10 cellular contexts compared by ENCODE assay signal in genomic region chr2:6921321-6921922, GRCh38. TPM values are rescaled to one million over a fixed set of nuclear protein-coding genes. Genes with fewer than 3 reads are reported as not detected.
A peak's percentile ranks its signal among the peaks of the same experiment; 100 is the strongest.
DNase-seq lines count a peak whose midpoint lies in the region; ATAC-seq, FAIRE-seq and TF ChIP-seq lines count a peak whose summit lies in the region.
"Had no signal": no experiment of that assay in that cellular context is flagged by ENCODE, and none has a peak within 500 bp of the region (broad histone marks: within the 10 kb centered on the region; RNA-seq: fewer than 3 reads in every experiment).

No MANE protein-coding gene starts in this region.

- CTCF ChIA-PET in HepG2 (lab: Yijun Ruan, JAX; ENCODE audit: low intra/inter-chr PET ratio, low total read pairs) = interaction anchor here (0.9 kb wide), 1 partner anchor 123 kb away, joined by 3 read pairs; no protein-coding TSS in a partner anchor

- H3K36me3 ChIP-seq in CD4-positive, CD25-positive, alpha-beta regulatory T cell (ENCODE audit: control insufficient read depth, insufficient read depth, low read length) = no peaks in the 10 kb centered on the region
- H3K36me3 ChIP-seq in HepG2 (replicated peaks in 1 of 2; ENCODE audit: control insufficient read depth in 1 of 2, insufficient read depth in 2 of 2, low read length in 2 of 2) = no peaks in the 10 kb centered on the region

- H3K4me3 ChIP-seq in CD4-positive, CD25-positive, alpha-beta regulatory T cell (ENCODE audit: low read depth, low read length) = no peak overlapping the region
- H3K4me3 ChIP-seq in HepG2 (replicated peaks in 1 of 3; ENCODE audit: insufficient read depth in 1 of 3, low read depth in 2 of 3, low read length in 3 of 3) = peak overlapping the region; percentile 43 to 61 (median 45)

- peaks cover 25% of the 10 kb centered on the region for H3K27me3 Mint-ChIP-seq in CD4-positive, CD25-positive, alpha-beta regulatory T cell

- peaks cover 15% of the 10 kb centered on the region; the same call in 1 of the 2 replicates for H4K20me1 ChIP-seq in HepG2 (ENCODE audit: insufficient read depth, low read length)

- peak in 1 of 2 experiments; percentile 55; a peak in 2 of 4 replicates for TF ChIP-seq POLR2A in HepG2 (IDR thresholded peaks at IDR 0.05; ENCODE audit: insufficient read depth in 1 of 2, low read depth in 2 of 2, low read length in 2 of 2)

- peak overlapping the region; percentile 22 to 77 (median 51) for H3K4me3 Mint-ChIP-seq in CD4-positive, CD25-positive, alpha-beta regulatory T cell

- DNase-seq in CD4-positive, CD25-positive, alpha-beta regulatory T cell = no peak
- peak; percentile 96 for DNase-seq in HepG2 (ENCODE audit: low spot score)
- DNase-seq: activated CD4-positive, alpha-beta T cell treated with anti-CD3 and anti-CD28 coated beads for 4 hours; activated gamma-delta T cell; stimulated activated CD4-positive, alpha-beta T cell treated with anti-CD3 and anti-CD28 coated beads, Interleukin-4, amount 100 ng/mL, for 1 hour; stimulated activated naive CD4-positive, alpha-beta T cell treated with Interleukin-2 at 50 U/mL for 16 hours had no signal

- no peak for ATAC-seq in CD4-positive, CD25-positive, alpha-beta regulatory T cell (ENCODE audit: low read depth in 2 of 2)
- ATAC-seq in HepG2 (peak; percentile 81), HG02610 (IDR thresholded peaks at IDR 0.05; ENCODE audit: unreplicated experiment) (no peak), HG03097 (IDR thresholded peaks at IDR 0.05; ENCODE audit: low FRiP score, unreplicated experiment) (no peak), HG02973 (IDR thresholded peaks at IDR 0.05; ENCODE audit: unreplicated experiment) (no peak)

- in situ Hi-C loops in HepG2 (cut with HindIII; ENCODE audit: extremely low pct_ligation_motif_present, low pct_unique_long_range_greater_than_20kb) = no loop called here

- TF ChIP-seq EP300 in HepG2 (IDR thresholded peaks at IDR 0.05; ENCODE audit: low read depth in 2 of 2, low read length in 2 of 2) = peak; percentile 24 to 82; a peak in 3 of 4 replicates
- TF ChIP-seq EP300 in HepG2 (CRISPR knock-in tag; IDR thresholded peaks at IDR 0.05; ENCODE audit: borderline replicate concordance) = no peak; the same call in 1 of the 2 replicates

- H3K27me3 ChIP-seq in CD4-positive, CD25-positive, alpha-beta regulatory T cell (ENCODE audit: control insufficient read depth, insufficient read depth, low read length) = peaks cover 7% of the 10 kb centered on the region
- H3K27me3 ChIP-seq in HepG2 (ENCODE audit: control insufficient read depth in 1 of 2, insufficient read depth in 2 of 2, low read length in 2 of 2) = no peaks in the 10 kb centered on the region

- BruUV-seq in HepG2 (replicated peaks; lab: Mats Ljungman, UMichigan) = no TSS peak

- H3K27ac ChIP-seq in CD4-positive, CD25-positive, alpha-beta regulatory T cell (ENCODE audit: insufficient read depth, low read length, poor library complexity, severe bottlenecking) = no peak overlapping the region
- H3K27ac ChIP-seq in VCaP (peak overlapping the region; percentile 62), HepG2 (ENCODE audit: extremely low read length, insufficient read depth, low read length) (peak overlapping the region; percentile 57)

- peaks cover 20% of the 10 kb centered on the region for H3K79me2 ChIP-seq in HepG2 (ENCODE audit: insufficient read depth, low read length)

- TF ChIP-seq CTCF in VCaP (conservative IDR thresholded peaks at IDR 0.05) = no peak
- peak; percentile 43 for TF ChIP-seq CTCF in HepG2 (CRISPR knock-in tag; IDR thresholded peaks at IDR 0.05)

- 7% methylated on average over 10 of the region's 11 CpGs for WGBS in HepG2 (ENCODE audit: low lambda C conversion rate)

- peaks cover 10% of the 10 kb centered on the region for H3K4me1 ChIP-seq in CD4-positive, CD25-positive, alpha-beta regulatory T cell (ENCODE audit: control insufficient read depth, insufficient read depth, low read length, poor library complexity, severe bottlenecking)
- peaks cover 66% of the 10 kb centered on the region for H3K4me1 ChIP-seq in HepG2 (ENCODE audit: insufficient read depth, low read length)

- no peaks in the 10 kb centered on the region for H3K9me3 Mint-ChIP-seq in CD4-positive, CD25-positive, alpha-beta regulatory T cell

- H3K4me2 ChIP-seq in HepG2 (ENCODE audit: low read depth, low read length) = peak overlapping the region; percentile 94

- peaks cover 0 to 82% (median 28%) of the 10 kb centered on the region in 4 donors for H3K4me1 Mint-ChIP-seq in CD4-positive, CD25-positive, alpha-beta regulatory T cell

- POLR2A ChIA-PET in HepG2 (lab: Yijun Ruan, JAX) = interaction anchor here (0.7 to 1.5 kb wide), 5 partner anchors 9 to 110 kb away, joined by 3 to 5 read pairs (median 3); partner anchors contain the start of gene CMPK2

- H2AFZ ChIP-seq in HepG2 (ENCODE audit: low read length) = no peak overlapping the region

- no peak for TF ChIP-seq RAD21 in HepG2 (CRISPR knock-in tag; IDR thresholded peaks at IDR 0.05)

- peak overlapping the region; percentile 20 to 79 (median 73) for H3K27ac Mint-ChIP-seq in CD4-positive, CD25-positive, alpha-beta regulatory T cell

- intact Hi-C loops in HepG2 (cut with micrococcal nuclease; ENCODE audit: unreplicated experiment) = loop anchor here (1.0 to 5.0 kb wide), 4 partner anchors 36 to 161 kb away; no protein-coding TSS in a partner anchor

- peak overlapping the region; percentile 44 for H3K9ac ChIP-seq in HepG2 (ENCODE audit: insufficient read depth, low read depth, low read length)

- H3K9me3 ChIP-seq in CD4-positive, CD25-positive, alpha-beta regulatory T cell (ENCODE audit: control insufficient read depth in 2 of 2, low read length in 2 of 2) = no peaks in the 10 kb centered on the region
- H3K9me3 ChIP-seq in HepG2 (ENCODE audit: low read length) = no peaks in the 10 kb centered on the region

- H3K36me3 Mint-ChIP-seq in CD4-positive, CD25-positive, alpha-beta regulatory T cell = peaks cover 8% of the 10 kb centered on the region

- FAIRE-seq in HepG2 (lab: Jason Lieb, UNC) = peak; percentile 97

RNA-seq across cellular contexts. Expression of gene RNF144A, which starts 4.2 kb away (rescaled TPM):
- 9.0 TPM for total RNA-seq in CD4-positive, CD25-positive, alpha-beta regulatory T cell
- polyA plus RNA-seq in CD4-positive, CD25-positive, alpha-beta regulatory T cell = 10 to 100 TPM in 1 of 4 donors, 1 to 10 TPM in 3; 4.8 to 11.4 (median 6.8) TPM
- 16.5 and 20.8 TPM in 2 replicates for total RNA-seq in HepG2 (2016; rRNA removed; fragmentation: Illumina TruSeq; extraction: Trizol)
- 12.0 and 16.8 TPM in 2 replicates for total RNA-seq in HepG2 (2016; cell fraction: cytosol; rRNA removed; fragmentation: Illumina TruSeq; extraction: Trizol; ENCODE audit: low read depth)
- 16.0 and 19.8 TPM in 2 replicates for total RNA-seq in HepG2 (2016; cell fraction: insoluble cytoplasmic fraction; rRNA removed; fragmentation: Illumina TruSeq; extraction: Trizol)
- total RNA-seq in HepG2 (2016; cell fraction: membrane; rRNA removed; fragmentation: Illumina TruSeq; extraction: Trizol) = 19.8 and 25.4 TPM in 2 replicates
- total RNA-seq in HepG2 (2016; cell fraction: nucleus; rRNA removed; fragmentation: Illumina TruSeq; extraction: Trizol) = 21.0 and 24.6 TPM in 2 replicates
- polyA plus RNA-seq in HepG2 (2011; rRNA removed) = 13.2 and 13.9 TPM in 2 replicates
- polyA plus RNA-seq in HepG2 (2011; cell fraction: cytosol; rRNA removed) = 11.3 and 13.1 TPM in 2 replicates
- 14.7 and 16.7 TPM in 2 replicates for polyA plus RNA-seq in HepG2 (2011; cell fraction: nucleus; rRNA removed)
- 3.4 and 4.4 TPM in 2 replicates for polyA plus RNA-seq in HepG2 (2012)
- polyA plus RNA-seq in HepG2 (2016; cell fraction: cytosol; fragmentation: Illumina TruSeq; extraction: Trizol; ENCODE audit: low read depth) = 6.8 and 7.8 TPM in 2 replicates
- polyA plus RNA-seq in HepG2 (2016; cell fraction: insoluble cytoplasmic fraction; fragmentation: Illumina TruSeq; extraction: Trizol; ENCODE audit: low read depth) = 17.5 and 19.7 TPM in 2 replicates
- 10.7 and 11.4 TPM in 2 replicates for polyA plus RNA-seq in HepG2 (2016; cell fraction: membrane; fragmentation: Illumina TruSeq; extraction: Trizol; ENCODE audit: low read depth)
- 15.5 and 16.5 TPM in 2 replicates for polyA plus RNA-seq in HepG2 (2016; cell fraction: nucleus; fragmentation: Illumina TruSeq; extraction: Trizol; ENCODE audit: insufficient read depth, low read depth)
- 0.12 and 37.2 TPM in 2 replicates for polyA minus RNA-seq in HepG2 (2011; rRNA and poly(A)+ RNA removed; ENCODE audit: low replicate concordance)
- 17.1 and 17.7 TPM in 2 replicates for polyA minus RNA-seq in HepG2 (2011; cell fraction: cytosol; rRNA and poly(A)+ RNA removed)
- polyA minus RNA-seq in HepG2 (2011; cell fraction: nucleus; rRNA and poly(A)+ RNA removed) = 29.2 and 36.2 TPM in 2 replicates

RNA-seq across cellular contexts. Expression of gene RSAD2, which starts 43.8 kb away (rescaled TPM):
- total RNA-seq in CD4-positive, CD25-positive, alpha-beta regulatory T cell = 4.1 TPM
- 1 to 10 TPM; 1.6 to 8.7 (median 3.3) TPM for polyA plus RNA-seq in CD4-positive, CD25-positive, alpha-beta regulatory T cell
- total RNA-seq in HepG2 (2016; rRNA removed; fragmentation: Illumina TruSeq; extraction: Trizol) = 0.06 and 0.11 TPM in 2 replicates
- total RNA-seq in HepG2 (2016; cell fraction: cytosol; rRNA removed; fragmentation: Illumina TruSeq; extraction: Trizol; ENCODE audit: low read depth) = 0.09 and 0.10 TPM in 2 replicates
- total RNA-seq in HepG2 (2016; cell fraction: insoluble cytoplasmic fraction; rRNA removed; fragmentation: Illumina TruSeq; extraction: Trizol) = not detected in 2 replicates
- not detected in 2 replicates for total RNA-seq in HepG2 (2016; cell fraction: membrane; rRNA removed; fragmentation: Illumina TruSeq; extraction: Trizol)
- total RNA-seq in HepG2 (2016; cell fraction: nucleus; rRNA removed; fragmentation: Illumina TruSeq; extraction: Trizol) = 0.25 TPM in 1 of 2 replicates, not detected in the other
- not detected in 2 replicates for polyA plus RNA-seq in HepG2 (2011; rRNA removed)
- not detected in 2 replicates for polyA plus RNA-seq in HepG2 (2011; cell fraction: cytosol; rRNA removed)
- not detected in 2 replicates for polyA plus RNA-seq in HepG2 (2011; cell fraction: nucleus; rRNA removed)
- polyA plus RNA-seq in HepG2 (2012) = not detected in 2 replicates
- not detected in 2 replicates for polyA plus RNA-seq in HepG2 (2016; cell fraction: cytosol; fragmentation: Illumina TruSeq; extraction: Trizol; ENCODE audit: low read depth)
- polyA plus RNA-seq in HepG2 (2016; cell fraction: insoluble cytoplasmic fraction; fragmentation: Illumina TruSeq; extraction: Trizol; ENCODE audit: low read depth) = not detected in 2 replicates
- polyA plus RNA-seq in HepG2 (2016; cell fraction: membrane; fragmentation: Illumina TruSeq; extraction: Trizol; ENCODE audit: low read depth) = not detected in 2 replicates
- polyA plus RNA-seq in HepG2 (2016; cell fraction: nucleus; fragmentation: Illumina TruSeq; extraction: Trizol; ENCODE audit: insufficient read depth, low read depth) = not detected in 2 replicates
- 0.04 and 0.09 TPM in 2 replicates for polyA minus RNA-seq in HepG2 (2011; rRNA and poly(A)+ RNA removed; ENCODE audit: low replicate concordance)
- polyA minus RNA-seq in HepG2 (2011; cell fraction: cytosol; rRNA and poly(A)+ RNA removed) = not detected in 2 replicates
- not detected in 2 replicates for polyA minus RNA-seq in HepG2 (2011; cell fraction: nucleus; rRNA and poly(A)+ RNA removed)

RNA-seq across cellular contexts. Expression of gene CMPK2, which starts 55.7 kb away (rescaled TPM):
- 7.4 TPM for total RNA-seq in CD4-positive, CD25-positive, alpha-beta regulatory T cell
- 1 to 10 TPM; 1.7 to 6.7 (median 3.5) TPM for polyA plus RNA-seq in CD4-positive, CD25-positive, alpha-beta regulatory T cell
- 0.58 and 1.0 TPM in 2 replicates for total RNA-seq in HepG2 (2016; rRNA removed; fragmentation: Illumina TruSeq; extraction: Trizol)
- total RNA-seq in HepG2 (2016; cell fraction: cytosol; rRNA removed; fragmentation: Illumina TruSeq; extraction: Trizol; ENCODE audit: low read depth) = 0.10 and 0.35 TPM in 2 replicates
- 0.88 and 0.89 TPM in 2 replicates for total RNA-seq in HepG2 (2016; cell fraction: insoluble cytoplasmic fraction; rRNA removed; fragmentation: Illumina TruSeq; extraction: Trizol)
- total RNA-seq in HepG2 (2016; cell fraction: membrane; rRNA removed; fragmentation: Illumina TruSeq; extraction: Trizol) = 0.34 and 0.48 TPM in 2 replicates
- 0.34 and 0.44 TPM in 2 replicates for total RNA-seq in HepG2 (2016; cell fraction: nucleus; rRNA removed; fragmentation: Illumina TruSeq; extraction: Trizol)
- polyA plus RNA-seq in HepG2 (2011; rRNA removed) = 0.04 and 0.16 TPM in 2 replicates
- polyA plus RNA-seq in HepG2 (2011; cell fraction: cytosol; rRNA removed) = 0.05 and 0.08 TPM in 2 replicates
- not detected in 2 replicates for polyA plus RNA-seq in HepG2 (2011; cell fraction: nucleus; rRNA removed)
- 0.20 TPM in 1 of 2 replicates, not detected in the other for polyA plus RNA-seq in HepG2 (2012)
- 0.07 and 0.27 TPM in 2 replicates for polyA plus RNA-seq in HepG2 (2016; cell fraction: cytosol; fragmentation: Illumina TruSeq; extraction: Trizol; ENCODE audit: low read depth)
- 0.84 and 1.0 TPM in 2 replicates for polyA plus RNA-seq in HepG2 (2016; cell fraction: insoluble cytoplasmic fraction; fragmentation: Illumina TruSeq; extraction: Trizol; ENCODE audit: low read depth)
- 0.23 and 0.33 TPM in 2 replicates for polyA plus RNA-seq in HepG2 (2016; cell fraction: membrane; fragmentation: Illumina TruSeq; extraction: Trizol; ENCODE audit: low read depth)
- 0.55 and 0.74 TPM in 2 replicates for polyA plus RNA-seq in HepG2 (2016; cell fraction: nucleus; fragmentation: Illumina TruSeq; extraction: Trizol; ENCODE audit: insufficient read depth, low read depth)
- 0.28 TPM in 1 of 2 replicates, not detected in the other for polyA minus RNA-seq in HepG2 (2011; rRNA and poly(A)+ RNA removed; ENCODE audit: low replicate concordance)
- not detected in 2 replicates for polyA minus RNA-seq in HepG2 (2011; cell fraction: cytosol; rRNA and poly(A)+ RNA removed)
- polyA minus RNA-seq in HepG2 (2011; cell fraction: nucleus; rRNA and poly(A)+ RNA removed) = 0.77 TPM in 1 of 2 replicates, not detected in the other
